ENCODE assay signal across 1 cellular context in the genomic region with DNA sequence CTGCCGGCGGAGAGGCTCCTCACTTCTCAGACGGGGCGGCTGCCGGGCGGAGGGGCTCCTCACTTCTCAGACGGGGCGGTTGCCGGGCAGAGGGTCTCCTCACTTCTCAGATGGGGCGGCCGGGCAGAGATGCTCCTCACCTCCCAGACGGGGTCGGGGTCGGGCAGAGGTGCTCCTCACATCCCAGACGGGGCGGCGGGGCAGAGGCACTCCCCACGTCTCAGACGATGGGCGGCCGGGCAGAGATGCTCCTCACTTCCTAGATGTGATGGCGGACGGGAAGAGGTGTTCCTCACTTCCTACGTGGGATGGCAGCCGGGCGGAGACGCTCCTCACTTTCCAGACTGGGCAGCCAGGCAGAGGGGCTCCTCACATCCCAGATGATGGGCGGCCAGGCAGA.
DNase-seq lines count a peak whose midpoint lies in the region; TF ChIP-seq lines count a peak whose summit lies in the region.
"Not testable (repeated sequence)": the region's sequence is repeated elsewhere in the genome, so short reads cannot be mapped to it uniquely, and the experiment has no call there.

No MANE protein-coding gene starts in this region.

- H3K27me3 ChIP-seq in testis = not testable (repeated sequence)

- H3K4me1 ChIP-seq in testis = not testable (repeated sequence)

- TF ChIP-seq CTCF in testis (IDR thresholded peaks at IDR 0.05) = not testable (repeated sequence)

- intact Hi-C loops in testis (cut with DNase I; ENCODE audit: low total_unique reads) = not testable (repeated sequence)

- DNase-seq in testis = peak; percentile 33

- H3K36me3 ChIP-seq in testis (ENCODE audit: low read depth, missing control alignments) = not testable (repeated sequence)

- peak overlapping the region in 1 of 2 donors; percentile 26 for H3K4me3 ChIP-seq in testis

- not testable (repeated sequence) for TF ChIP-seq POLR2A in testis (IDR thresholded peaks at IDR 0.05)

- not testable (repeated sequence) for H3K9me3 ChIP-seq in testis

- 79% methylated on average over 20 of the region's 28 CpGs; no CpG with 5 or more reads in 1 of the 2 donors for WGBS in testis, 2 donors

- not testable (repeated sequence) for H3K27ac ChIP-seq in testis
